ENCODE assay signal across 17 cellular contexts in the genomic region with DNA sequence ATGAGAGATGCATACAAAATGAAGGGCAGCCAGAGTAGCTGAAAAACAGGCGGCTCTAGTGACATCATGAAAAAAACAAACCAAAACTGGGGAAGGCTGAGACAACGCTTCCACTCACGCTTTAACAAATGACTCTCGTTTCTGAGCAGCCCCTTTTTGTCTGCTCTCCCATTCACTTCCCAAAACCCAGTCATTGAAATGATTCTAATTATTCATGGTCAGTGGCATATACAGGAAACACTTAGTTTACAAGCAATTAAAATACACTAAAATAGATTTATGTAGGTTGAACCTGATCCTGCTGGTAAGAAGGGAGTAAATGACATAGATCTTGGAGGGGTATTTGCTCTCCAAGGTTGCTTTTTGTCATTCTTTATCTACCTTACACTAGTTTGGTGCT.
DNase-seq lines count a peak whose midpoint lies in the region; ATAC-seq, FAIRE-seq and TF ChIP-seq lines count a peak whose summit lies in the region.
"Had no signal": no experiment of that assay in that cellular context is flagged by ENCODE, and none has a peak within 500 bp of the region (broad histone marks: within the 10 kb centered on the region; RNA-seq: fewer than 3 reads in every experiment).

No MANE protein-coding gene starts in this region.

- no peaks in the 10 kb centered on the region for H3K27me3 Mint-ChIP-seq in nephron (ENCODE audit: low read depth)
- H3K27me3 Mint-ChIP-seq: CD4-positive, alpha-beta memory T cell had no signal

- H3K36me3 ChIP-seq in K562 (ENCODE audit: control insufficient read depth, insufficient read depth, low read length), result no peaks in the 10 kb centered on the region
- H3K36me3 ChIP-seq in heart left ventricle, result no peaks in the 10 kb centered on the region
- H3K36me3 ChIP-seq: SJCRH30 had no signal

- CTCF ChIA-PET in K562 (lab: Yijun Ruan, JAX; ENCODE audit: low intra/inter-chr PET ratio), result no interaction called here

- TF ChIP-seq RAD21 in K562 (CRISPR knock-in tag; conservative IDR thresholded peaks at IDR 0.05 in 1 of 2, IDR thresholded peaks at IDR 0.05 in 1 of 2), result no peak

- FAIRE-seq in K562 (lab: Jason Lieb, UNC), result no peak
- FAIRE-seq: RCC 7860 had no signal

- intact Hi-C loops in K562 (cut with micrococcal nuclease), result loop anchor here (10.0 kb wide), 1 partner anchor 158 kb away; no protein-coding TSS in a partner anchor
- intact Hi-C loops in heart left ventricle (cut with DNase I), result no loop called here
- intact Hi-C loops in left ventricle myocardium superior (cut with micrococcal nuclease), result no loop called here

- H3K27ac ChIP-seq in K562 (ENCODE audit: extremely low read depth, low read depth, low read length) (peak overlapping the region; percentile 70; the same call in 2 of the 3 replicates), heart left ventricle (no peak overlapping the region)
- H3K27ac ChIP-seq: BLaER1 treated with 17β-estradiol and CSF1 and Interleukin-3, amounts not matched to agents 10 nM and 100 nM; SJCRH30 had no signal

- TF ChIP-seq POLR2A in K562 (conservative IDR thresholded peaks at IDR 0.05) (no peak), heart left ventricle (IDR thresholded peaks at IDR 0.05) (no peak)

- no peaks in the 10 kb centered on the region for H3K79me2 ChIP-seq in K562 (ENCODE audit: control insufficient read depth, insufficient read depth, low read length)

- no peaks in the 10 kb centered on the region for H3K27me3 ChIP-seq in K562 (ENCODE audit: control insufficient read depth in 2 of 2, insufficient read depth in 2 of 2, low read length in 2 of 2)
- H3K27me3 ChIP-seq in heart left ventricle, result peaks cover 0 to 14% (median 0%) of the 10 kb centered on the region in 9 donors
- H3K27me3 ChIP-seq: SJCRH30 had no signal

- no peak overlapping the region for H3K4me3 Mint-ChIP-seq in nephron
- H3K4me3 Mint-ChIP-seq: CD4-positive, alpha-beta memory T cell; IgD-negative memory B cell had no signal

- no peaks in the 10 kb centered on the region for H3K9me3 ChIP-seq in K562 (replicated peaks; ENCODE audit: control insufficient read depth, insufficient read depth, low read depth, low read length)
- H3K9me3 ChIP-seq in heart left ventricle, result no peaks in the 10 kb centered on the region
- H3K9me3 ChIP-seq: BLaER1 treated with 17β-estradiol and CSF1 and Interleukin-3, amounts not matched to agents 10 nM and 100 nM; SJCRH30 had no signal

- H3K27ac Mint-ChIP-seq in nephron, result peak overlapping the region; percentile 9 to 75 (median 25)
- H3K27ac Mint-ChIP-seq: CD4-positive, alpha-beta memory T cell; IgD-negative memory B cell had no signal

- TF ChIP-seq CTCF in K562 (IDR thresholded peaks at IDR 0.05 in 2 of 3, conservative IDR thresholded peaks at IDR 0.05 in 1 of 3; ENCODE audit: insufficient read depth in 2 of 3, low read depth in 1 of 3, low read length in 3 of 3) (no peak), nephron (IDR thresholded peaks at IDR 0.05; ENCODE audit: unreplicated experiment in 3 of 3) (no peak), heart left ventricle (IDR thresholded peaks at IDR 0.05) (no peak)

- POLR2A ChIA-PET in K562 (lab: Yijun Ruan, JAX), result interaction anchor here (1.2 kb wide), 1 partner anchor 90 kb away, joined by 6 read pairs; the partner anchor contains the start of gene RPS4X

- peak overlapping the region; percentile 12 to 17; a peak in 1 of 4 replicates for H3K9ac ChIP-seq in K562 (ENCODE audit: insufficient read depth in 1 of 2, low read depth in 2 of 2, low read length in 2 of 2)
- H3K9ac ChIP-seq: BLaER1 treated with 17β-estradiol and CSF1 and Interleukin-3, amounts not matched to agents 10 nM and 100 nM had no signal

- H3K4me3 ChIP-seq in K562 (no peak overlapping the region), heart left ventricle (no peak overlapping the region)
- H3K4me3 ChIP-seq: BLaER1 treated with 17β-estradiol and CSF1 and Interleukin-3, amounts not matched to agents 10 nM and 100 nM; SJCRH30 had no signal

- H4K20me1 ChIP-seq in K562 (replicated peaks; ENCODE audit: control insufficient read depth, insufficient read depth, low read length), result no peaks in the 10 kb centered on the region

- H2AFZ ChIP-seq in K562 (ENCODE audit: low read depth, low read length), result no peak overlapping the region

- peak; percentile 23 for DNase-seq in Ammon's horn (ENCODE audit: low spot score)
- peak; percentile 11 for DNase-seq in KBM-7
- DNase-seq in K562 (ENCODE audit: extremely low read depth in 1 of 4, low spot score in 3 of 4), result no peak
- no peak for DNase-seq in cerebellar nuclear complex (lab: John Stamatoyannopoulos, UW)
- DNase-seq in heart left ventricle, result no peak
- DNase-seq in left ventricle myocardium superior, result no peak
- no peak for DNase-seq in activated T-cell treated with anti-CD3 and anti-CD28 coated beads, Interleukin-2, amount 50 U/mL, for 48 hours
- DNase-seq: CD4-positive, alpha-beta memory T cell; EL; Kasumi-1; NCI-H1694; NCI-H510A; SJCRH30 had no signal

- peaks cover 11% of the 10 kb centered on the region for H3K4me1 Mint-ChIP-seq in nephron
- H3K4me1 Mint-ChIP-seq: CD4-positive, alpha-beta memory T cell; IgD-negative memory B cell had no signal

- H3K36me3 Mint-ChIP-seq in nephron (ENCODE audit: low read depth), result peaks cover 17% of the 10 kb centered on the region

- WGBS in K562 (ENCODE audit: insufficient coverage, low coverage, missing lambda C conversion rate), result 12% methylated on average over 4 of the region's 4 CpGs
- 76 to 92% (median 81%) methylated on average over 4 of the region's 4 CpGs for WGBS in heart left ventricle, 4 donors

- H3K4me1 ChIP-seq in K562 (replicated peaks in 1 of 2; ENCODE audit: control insufficient read depth in 2 of 2, insufficient read depth in 2 of 2, low read length in 2 of 2), result peaks cover 7 to 23% of the 10 kb centered on the region in 2 experiments; a peak in 3 of 5 replicates
- H3K4me1 ChIP-seq in heart left ventricle, result peaks cover 0 to 4% (median 0%) of the 10 kb centered on the region in 12 donors
- H3K4me1 ChIP-seq: SJCRH30 had no signal

- H3K9me1 ChIP-seq in K562 (ENCODE audit: control insufficient read depth, insufficient read depth, low read length), result no peaks in the 10 kb centered on the region

- in situ Hi-C loops in KBM-7 (cut with MboI; ENCODE audit: low pct_unique_long_range_greater_than_20kb, low sequenced_read_pairs), result no loop called here
- in situ Hi-C loops in K562 (cut with MboI), result no loop called here

- H3K9me3 Mint-ChIP-seq in nephron, result peaks cover 2% of the 10 kb centered on the region
- H3K9me3 Mint-ChIP-seq: IgD-negative memory B cell had no signal

- no TSS peak for BruUV-seq in K562 (replicated peaks; lab: Mats Ljungman, UMichigan)

- ATAC-seq in K562 (no peak), heart left ventricle (no peak), left ventricle myocardium superior (no peak)

- H3K4me2 ChIP-seq in K562 (ENCODE audit: insufficient read depth, low read length), result 0 out of 2 replicates have a peak overlapping the region, but pooled peaks have one; percentile 21
- H3K4me2 ChIP-seq: BLaER1 treated with 17β-estradiol and CSF1 and Interleukin-3, amounts not matched to agents 10 nM and 100 nM had no signal

- no peak for TF ChIP-seq EP300 in K562 (IDR thresholded peaks at IDR 0.05; ENCODE audit: low read length)

TF ChIP-seq in K562, 482 proteins besides CTCF, POLR2A, EP300 and RAD21 (continues in another document):
- TF ChIP-seq ZNF395 (CRISPR knock-in tag; IDR thresholded peaks at IDR 0.05) (no peak), NKRF (IDR thresholded peaks at IDR 0.05; ENCODE audit: borderline replicate concordance) (no peak), NFRKB (IDR thresholded peaks at IDR 0.05; ENCODE audit: low read depth) (no peak), CBX5 (IDR thresholded peaks at IDR 0.05; ENCODE audit: borderline replicate concordance, low read depth) (no peak), ZNF274 (IDR thresholded peaks at IDR 0.05; ENCODE audit: borderline replicate concordance, low read depth, low read length) (no peak), RBM15 (IDR thresholded peaks at IDR 0.05; ENCODE audit: insufficient read depth, low read length) (no peak), ZNF707 (CRISPR knock-in tag; conservative IDR thresholded peaks at IDR 0.05) (no peak), ZKSCAN3 (CRISPR knock-in tag; IDR thresholded peaks at IDR 0.05) (no peak), TOE1 (IDR thresholded peaks at IDR 0.05; ENCODE audit: borderline replicate concordance) (no peak), TOE1 (CRISPR knock-in tag; IDR thresholded peaks at IDR 0.05; ENCODE audit: borderline replicate concordance, low read depth) (no peak)

Comparison
In these comparisons a context has a peak if more than half of its experiments do, and no peak if none do; other contexts are left out.
1. DNase-seq: peak in Ammon's horn (single experiment) and KBM-7 (single experiment); none in K562 (0 of 4), cerebellar nuclear complex (0 of 2), heart left ventricle (0 of 5), left ventricle myocardium superior (single experiment) and activated T-cell treated with anti-CD3 and anti-CD28 coated beads, Interleukin-2, amount 50 U/mL, for 48 hours (0 of 2).